ENCODE assay signal across 34 cellular contexts in genomic region chr19:21688464-21688863, GRCh38.
"Had no signal": no experiment of that assay in that cellular context is flagged by ENCODE, and none has a peak within 500 bp of the region (broad histone marks: within the 10 kb centered on the region; RNA-seq: fewer than 3 reads in every experiment).

No MANE protein-coding gene starts in this region.

- H3K4me3 ChIP-seq: MG63 had no signal

- H3K27me3 ChIP-seq: MG63 had no signal

- H3K9me3 ChIP-seq: MG63 had no signal

- H3K36me3 ChIP-seq: MG63 had no signal

- DNase-seq: Karpas-422, Kasumi-1, MG63, MM.1S, MV-4-11, NCI-H1048, NCI-H1092, NCI-H1092 treated with DMSO at 0.1 percent for 48 hours, NCI-H1105, NCI-H1105 treated with DMSO at 0.1 percent for 48 hours, NCI-H1417, NCI-H1417 treated with DMSO at 0.1 percent for 48 hours, NCI-H1436, NCI-H1436 treated with DMSO at 0.1 percent for 48 hours, NCI-H146, NCI-H1694, NCI-H1694 treated with DMSO at 0.1 percent for 48 hours, NCI-H187, NCI-H187 treated with DMSO at 0.1 percent for 48 hours, NCI-H1930, NCI-H2029, NCI-H2029 treated with DMSO at 0.1 percent for 48 hours, NCI-H2081, NCI-H2081 treated with DMSO at 0.1 percent for 48 hours, NCI-H2107, NCI-H2171, NCI-H2171 treated with DMSO at 0.1 percent for 48 hours, NCI-H2227 treated with DMSO at 0.1 percent for 48 hours, NCI-H226, NCI-H345, NCI-H446, NCI-H446 treated with DMSO at 0.1 percent for 48 hours, NCI-H510A, NCI-H510A treated with DMSO at 0.1 percent for 48 hours had no signal
